8 cellular contexts compared by ENCODE assay signal in genomic region chr16:56576585-56577299, GRCh38. TPM values are rescaled to one million over a fixed set of nuclear protein-coding genes. Genes with fewer than 3 reads are reported as not detected.
DNase-seq lines count a peak whose midpoint lies in the region; ATAC-seq, FAIRE-seq and TF ChIP-seq lines count a peak whose summit lies in the region.

No MANE protein-coding gene starts in this region.

- no peaks in the 10 kb centered on the region for H3K27me3 ChIP-seq in mesendoderm (ENCODE audit: insufficient read depth, low read length, poor library complexity)

- no CpG with 5 or more reads among the region's 8 CpGs for WGBS in mesendoderm (ENCODE audit: extremely low coverage, insufficient coverage, low lambda C conversion rate)

- DNase-seq in GM12891 (ENCODE audit: insufficient read length, low spot score) (peak; percentile 71), NCI-H345 (lab: John Stamatoyannopoulos, UW) (peak; percentile 55), mesendoderm (peak; percentile 86), NCI-H1048 (lab: John Stamatoyannopoulos, UW) (no peak)
- DNase-seq in activated CD4-positive, alpha-beta T cell treated with anti-CD3 and anti-CD28 coated beads, Interleukin-2, amount 50 U/mL, for 48 hours, result peak; percentile 92 to 93
- peak; percentile 80 for DNase-seq in effector CD8-positive, alpha-beta T cell (lab: John Stamatoyannopoulos, UW)
- peak; percentile 70 for DNase-seq in stimulated activated CD8-positive, alpha-beta memory T cell treated with anti-CD3 and anti-CD28 coated beads, Interleukin-4, amount 100 ng/mL, for 24 hours (ENCODE audit: low read depth)

- H2AK5ac ChIP-seq in mesendoderm (ENCODE audit: low read length), result no peak overlapping the region

- no peak overlapping the region for H4K5ac ChIP-seq in mesendoderm (ENCODE audit: low read length)

- H3K9ac ChIP-seq in mesendoderm (ENCODE audit: low read length), result no peak overlapping the region

- H3K4me3 ChIP-seq in mesendoderm (ENCODE audit: low read length), result no peak overlapping the region

- TF ChIP-seq POLR2A in GM12891 (IDR thresholded peaks at IDR 0.05; ENCODE audit: low read depth, low read length), result no peak

- no peaks in the 10 kb centered on the region for H3K4me1 ChIP-seq in mesendoderm (ENCODE audit: control insufficient read depth, low read depth, low read length)

- H3K18ac ChIP-seq in mesendoderm (ENCODE audit: low read length), result no peak overlapping the region

- H3K79me2 ChIP-seq in mesendoderm (ENCODE audit: control insufficient read depth, insufficient read depth, low read length), result no peaks in the 10 kb centered on the region

- no peak overlapping the region for H4K8ac ChIP-seq in mesendoderm (ENCODE audit: low read depth, low read length)

- H2BK120ac ChIP-seq in mesendoderm (ENCODE audit: low read depth, low read length), result no peak overlapping the region

- H3K27ac ChIP-seq in mesendoderm (ENCODE audit: low read depth, low read length), result no peak overlapping the region

- peak; percentile 85 for ATAC-seq in HG02884 (IDR thresholded peaks at IDR 0.05; ENCODE audit: unreplicated experiment)

- H2BK15ac ChIP-seq in mesendoderm (replicated peaks; ENCODE audit: low read depth), result no peak overlapping the region

- H3K56ac ChIP-seq in mesendoderm (ENCODE audit: low read length), result no peak overlapping the region

- H3K23ac ChIP-seq in mesendoderm (ENCODE audit: low read length), result no peak overlapping the region

- peak; percentile 94 for FAIRE-seq in GM12891 (lab: Jason Lieb, UNC)

- H3K36me3 ChIP-seq in mesendoderm (ENCODE audit: control insufficient read depth, insufficient read depth, low read length), result no peaks in the 10 kb centered on the region

- no peaks in the 10 kb centered on the region for H3K79me1 ChIP-seq in mesendoderm (ENCODE audit: low read length)

- H3K4ac ChIP-seq in mesendoderm (ENCODE audit: low read depth, low read length), result no peak overlapping the region

- no peak overlapping the region for H2BK5ac ChIP-seq in mesendoderm (ENCODE audit: low read length)

- H3K4me2 ChIP-seq in mesendoderm (ENCODE audit: low read length), result no peak overlapping the region

TF ChIP-seq in GM12891, 5 proteins besides CTCF, POLR2A, EP300 and RAD21:
- TF ChIP-seq POU2F2 (IDR thresholded peaks at IDR 0.05; ENCODE audit: low read depth, low read length), result no peak
TF ChIP-seq in GM12891: peak in this region for 0.

RNA-seq across cellular contexts. Expression of gene MT4, which starts 11.9 kb away (rescaled TPM):
- not detected for polyA plus RNA-seq in GM12891 (2012; ENCODE audit: low read depth, missing spikeins)
- not detected for polyA plus RNA-seq in mesendoderm (2013, experiment 1 of 2)
- polyA plus RNA-seq in mesendoderm (2013, experiment 2 of 2), result not detected

RNA-seq across cellular contexts. Expression of gene MT3, which starts 12.6 kb away (rescaled TPM):
- polyA plus RNA-seq in GM12891 (2012; ENCODE audit: low read depth, missing spikeins), result 0.19 TPM
- polyA plus RNA-seq in mesendoderm (2013, experiment 1 of 2), result 0.22 TPM
- polyA plus RNA-seq in mesendoderm (2013, experiment 2 of 2), result 0.22 TPM

RNA-seq across cellular contexts. Expression of gene MT2A, which starts 31.6 kb away (rescaled TPM):
- polyA plus RNA-seq in GM12891 (2012; ENCODE audit: low read depth, missing spikeins), result 8.4 TPM
- polyA plus RNA-seq in mesendoderm (2013, experiment 1 of 2), result 36.7 TPM
- polyA plus RNA-seq in mesendoderm (2013, experiment 2 of 2), result 37.4 TPM

RNA-seq across cellular contexts. Expression of gene MT1E, which starts 48.8 kb away (rescaled TPM):
- 0.87 TPM for polyA plus RNA-seq in GM12891 (2012; ENCODE audit: low read depth, missing spikeins)
- 4.4 TPM for polyA plus RNA-seq in mesendoderm (2013, experiment 1 of 2)
- polyA plus RNA-seq in mesendoderm (2013, experiment 2 of 2), result 6.1 TPM

RNA-seq across cellular contexts. Expression of gene MT1M, which starts 55.7 kb away (rescaled TPM):
- polyA plus RNA-seq in GM12891 (2012; ENCODE audit: low read depth, missing spikeins), result not detected
- polyA plus RNA-seq in mesendoderm (2013, experiment 1 of 2), result 0.08 TPM
- 0.24 TPM for polyA plus RNA-seq in mesendoderm (2013, experiment 2 of 2)
